10 cellular contexts compared by ENCODE assay signal in the genomic region with DNA sequence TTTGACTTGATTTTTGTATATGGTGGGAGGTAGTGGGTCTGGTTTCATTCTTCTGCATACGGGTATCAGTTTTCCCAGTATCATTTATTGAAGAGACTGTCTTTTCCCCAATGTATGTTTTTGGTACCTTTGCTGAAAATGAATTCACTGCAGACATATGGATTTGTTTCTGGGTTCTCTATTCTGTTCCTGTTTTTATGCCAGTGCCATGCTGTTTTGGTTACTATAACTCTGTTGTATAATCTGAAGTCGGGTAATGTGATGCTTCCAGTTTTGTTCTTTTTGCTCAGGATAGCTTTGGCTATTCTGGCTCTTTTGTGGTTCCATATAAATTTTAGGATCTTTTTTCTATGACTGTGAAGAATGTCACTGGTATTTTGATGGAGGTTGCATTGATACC. TPM values are rescaled to one million over a fixed set of nuclear protein-coding genes. Genes with fewer than 3 reads are reported as not detected.
DNase-seq lines count a peak whose midpoint lies in the region; ATAC-seq and TF ChIP-seq lines count a peak whose summit lies in the region.
"Had no signal": no experiment of that assay in that cellular context is flagged by ENCODE, and none has a peak within 500 bp of the region (broad histone marks: within the 10 kb centered on the region; RNA-seq: fewer than 3 reads in every experiment).

No MANE protein-coding gene starts in this region.

- H3K9me3 ChIP-seq in DOHH2 (ENCODE audit: control insufficient read depth, insufficient read depth, low read length), result no peaks in the 10 kb centered on the region
- no peaks in the 10 kb centered on the region for H3K9me3 ChIP-seq in Peyer's patch
- no peaks in the 10 kb centered on the region for H3K9me3 ChIP-seq in esophagus squamous epithelium
- H3K9me3 ChIP-seq in psoas muscle, result no peaks in the 10 kb centered on the region

- intact Hi-C loops in esophagus squamous epithelium (cut with DNase I) (loop anchor here (10.0 kb wide), 1 partner anchor 52 kb away; a partner anchor contains a TSS), psoas muscle (cut with DNase I) (loop anchor here in 1 of 2 donors (10.0 kb wide), 1 partner anchor 802 kb away; no protein-coding TSS in a partner anchor)

- in situ Hi-C loops in GM13977 (cut with MboI; ENCODE audit: low pct_unique_long_range_greater_than_20kb, low sequenced_read_pairs, unreplicated experiment), result no loop called here

- ATAC-seq in psoas muscle (no peak), foreskin keratinocyte (no peak), HG02588 (IDR thresholded peaks at IDR 0.05; ENCODE audit: unreplicated experiment) (no peak)

- H4K20me1 ChIP-seq in DOHH2 (ENCODE audit: control insufficient read depth, insufficient read depth, low read depth, low read length), result no peaks in the 10 kb centered on the region

- H3F3A ChIP-seq in DOHH2 (ENCODE audit: control insufficient read depth, insufficient read depth), result 0 out of 2 replicates have a peak, but pooled peaks cover 3% of the 10 kb centered on the region

- peak overlapping the region; percentile 98 for H3K4me3 ChIP-seq in DOHH2 (ENCODE audit: low read length)
- peak overlapping the region; percentile 65 to 86 (median 74) for H3K4me3 ChIP-seq in Peyer's patch
- peak overlapping the region; percentile 69 to 88 (median 76) for H3K4me3 ChIP-seq in esophagus squamous epithelium
- H3K4me3 ChIP-seq in psoas muscle, result peak overlapping the region; percentile 98

- H3K36me3 ChIP-seq in DOHH2 (ENCODE audit: control insufficient read depth, low read length), result peaks cover 32% of the 10 kb centered on the region
- peaks cover 0 to 13% (median 0%) of the 10 kb centered on the region in 3 donors for H3K36me3 ChIP-seq in Peyer's patch
- peaks cover 0 to 24% (median 9%) of the 10 kb centered on the region in 3 donors for H3K36me3 ChIP-seq in esophagus squamous epithelium
- H3K36me3 ChIP-seq in psoas muscle (ENCODE audit: insufficient read depth in 1 of 2, low read depth in 1 of 2), result peaks cover 8 to 27% of the 10 kb centered on the region in 2 donors

- H3K4me1 ChIP-seq in DOHH2 (ENCODE audit: control insufficient read depth, low read length) (peaks cover 20% of the 10 kb centered on the region), Peyer's patch (peaks cover 0 to 23% (median 2%) of the 10 kb centered on the region in 4 donors), esophagus squamous epithelium (peaks cover 14 to 67% (median 16%) of the 10 kb centered on the region in 3 donors), psoas muscle (peaks cover 43% of the 10 kb centered on the region), foreskin keratinocyte (no peaks in the 10 kb centered on the region)

- H3K9me2 ChIP-seq in DOHH2 (replicated peaks; ENCODE audit: control insufficient read depth, low read length), result no peaks in the 10 kb centered on the region

- H3K27ac ChIP-seq in DOHH2 (ENCODE audit: low read depth, low read length), result no peak overlapping the region
- peak overlapping the region in 1 of 4 donors; percentile 91 for H3K27ac ChIP-seq in Peyer's patch
- H3K27ac ChIP-seq in esophagus squamous epithelium, result peak overlapping the region in 3 of 4 donors; percentile 95 to 98 (median 95)
- H3K27ac ChIP-seq in psoas muscle, result peak overlapping the region; percentile 99
- no peak overlapping the region for H3K27ac ChIP-seq in foreskin keratinocyte

- TF ChIP-seq POLR2A in Peyer's patch (IDR thresholded peaks at IDR 0.05) (no peak), esophagus squamous epithelium (IDR thresholded peaks at IDR 0.05) (no peak)

- H3K27me3 ChIP-seq in DOHH2 (ENCODE audit: control insufficient read depth, low read length) (no peaks in the 10 kb centered on the region), Peyer's patch (no peaks in the 10 kb centered on the region), esophagus squamous epithelium (no peaks in the 10 kb centered on the region), psoas muscle (ENCODE audit: insufficient read depth in 3 of 3, low read length in 2 of 3) (no peaks in the 10 kb centered on the region), foreskin keratinocyte (no peaks in the 10 kb centered on the region)

- peaks cover 69% of the 10 kb centered on the region for H3K79me2 ChIP-seq in DOHH2 (ENCODE audit: control insufficient read depth, low read length)

- TF ChIP-seq CTCF in DOHH2 (IDR thresholded peaks at IDR 0.05; ENCODE audit: low read depth, low read length, poor library complexity, severe bottlenecking) (no peak), Peyer's patch (IDR thresholded peaks at IDR 0.05) (no peak), esophagus squamous epithelium (IDR thresholded peaks at IDR 0.05) (no peak), psoas muscle (IDR thresholded peaks at IDR 0.05) (no peak), foreskin keratinocyte (conservative IDR thresholded peaks at IDR 0.05) (no peak), GM13977 (IDR thresholded peaks at IDR 0.05; ENCODE audit: extremely low read depth, insufficient read depth, missing control alignments) (no peak)

- DNase-seq in Peyer's patch (no peak), esophagus squamous epithelium (lab: John Stamatoyannopoulos, UW) (no peak), psoas muscle (no peak), foreskin keratinocyte (no peak), GM13977 (ENCODE audit: low spot score) (no peak), mucosa of gallbladder (ENCODE audit: low spot score) (no peak)
- DNase-seq: NCI-H1105 treated with DMSO at 0.1 percent for 48 hours; stimulated activated CD4-positive, alpha-beta T cell treated with anti-CD3 and anti-CD28 coated beads, Interleukin-4, amount 100 ng/mL, for 1 hour had no signal

- H3K4me2 ChIP-seq in DOHH2 (ENCODE audit: low read length), result peak overlapping the region; percentile 67

- 81 to 93% methylated on average over 2 of the region's 2 CpGs for WGBS in esophagus squamous epithelium, 2 donors
- WGBS in psoas muscle, 3 donors, result 71 to 84% (median 80%) methylated on average over 2 of the region's 2 CpGs

RNA-seq across cellular contexts. Expression of a gene that starts 0.8 kb away (rescaled TPM):
- total RNA-seq in Peyer's patch, result 10 to 100 TPM; 22.9 to 57.8 (median 32.9) TPM
- 10 to 100 TPM; 17.4 to 25.3 (median 24.0) TPM for total RNA-seq in esophagus squamous epithelium
- 10 to 100 TPM; 12.2 to 17.1 (median 15.0) TPM for total RNA-seq in psoas muscle
- 10 to 100 TPM in 1 of 3 donors, 1 to 10 TPM in 2; 7.0 to 10.7 (median 8.1) TPM for polyA plus RNA-seq in psoas muscle
- total RNA-seq in foreskin keratinocyte, result 24.2 and 25.0 TPM in 2 replicates
- polyA plus RNA-seq in foreskin keratinocyte, result 19.6 and 21.6 TPM in 2 replicates
- 22.1 TPM for total RNA-seq in mucosa of gallbladder

RNA-seq across cellular contexts. Expression of a gene that starts 0.9 kb away (rescaled TPM):
- total RNA-seq in Peyer's patch (10 to 100 TPM in 2 of 4 donors, 1 to 10 TPM in 2; 7.4 to 21.6 (median 13.2) TPM), esophagus squamous epithelium (10 to 100 TPM in 2 of 4 donors, 1 to 10 TPM in 2; 8.7 to 15.8 (median 10.8) TPM), psoas muscle (10 to 100 TPM in 3 of 4 donors, 1 to 10 TPM in 1; 8.9 to 18.1 (median 11.8) TPM), foreskin keratinocyte (15.4 and 16.7 TPM in 2 replicates), mucosa of gallbladder (27.9 TPM)
- polyA plus RNA-seq in psoas muscle (10 to 100 TPM in 2 of 3 donors, 1 to 10 TPM in 1; 8.2 to 10.8 (median 10.2) TPM), foreskin keratinocyte (12.5 and 12.9 TPM in 2 replicates)

RNA-seq across cellular contexts. Expression of a gene that starts 56.7 kb away (rescaled TPM):
- 1 to 10 TPM; 1.9 to 4.0 (median 2.6) TPM for total RNA-seq in Peyer's patch
- 1 to 10 TPM in 2 of 4 donors, under 1 TPM in 1, not detected in 1; 0.88 to 1.9 (median 1.3) TPM for total RNA-seq in esophagus squamous epithelium
- 1 to 10 TPM; 1.1 to 3.2 (median 2.3) TPM for total RNA-seq in psoas muscle
- polyA plus RNA-seq in psoas muscle, result 1 to 10 TPM in 2 of 3 donors, under 1 TPM in 1; 0.69 to 4.6 (median 3.7) TPM
- 1.2 TPM in 2 replicates for total RNA-seq in foreskin keratinocyte
- polyA plus RNA-seq in foreskin keratinocyte, result 1.3 TPM in 2 replicates
- total RNA-seq in mucosa of gallbladder, result 2.7 TPM

Comparison
In these comparisons a context has a peak if more than half of its experiments do, and no peak if none do; other contexts are left out.
1. H3K27ac ChIP-seq: peak in esophagus squamous epithelium (3 of 4) and psoas muscle (single experiment); none in DOHH2 (single experiment) and foreskin keratinocyte (single experiment).
2. Peak in every context shown above with its lines, with median percentiles within 50 percentile points of each other: H3K4me3 ChIP-seq.